In the genomic region with DNA sequence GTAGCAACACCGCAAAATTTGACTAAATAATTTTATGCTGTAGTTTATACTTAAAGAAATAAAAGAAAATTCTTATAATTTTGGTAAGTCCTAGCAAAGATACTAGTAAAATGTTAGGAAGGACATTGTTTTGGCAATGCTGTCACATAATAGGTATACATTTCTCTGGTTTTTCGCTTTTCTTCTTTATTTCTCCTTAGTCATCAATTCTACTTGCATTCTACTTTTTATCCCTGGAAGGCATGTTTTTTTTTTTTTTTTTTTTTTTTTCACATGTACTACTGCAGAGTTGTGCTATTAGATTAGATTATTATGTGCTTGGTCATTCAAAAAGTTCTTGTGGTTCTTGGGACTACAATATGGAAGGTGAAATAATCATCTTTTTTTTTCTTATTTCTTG, we compare ENCODE assay signal across 33 cellular contexts.
"Had no signal": no experiment of that assay in that cellular context is flagged by ENCODE, and none has a peak within 500 bp of the region (broad histone marks: within the 10 kb centered on the region; RNA-seq: fewer than 3 reads in every experiment).

No MANE protein-coding gene starts in this region.

- ATAC-seq: activated CD8-positive, alpha-beta T cell treated with anti-CD3 and anti-CD28 coated beads for 36 hours; activated naive CD4-positive, alpha-beta T cell treated with anti-CD3 and anti-CD28 coated beads, Interleukin-2, amount 50 U/mL, for 72 hours; activated T-cell treated with anti-CD3 and anti-CD28 coated beads, Interleukin-2, amount 50 U/mL, for 4 hours; activated T-cell treated with anti-CD3 and anti-CD28 coated beads, Interleukin-2, amount 50 U/mL, for 72 hours; activated T-helper 17 cell treated with anti-CD3 and anti-CD28 coated beads, Interleukin-2, amount 50 U/mL, for 72 hours; body of pancreas had no signal

- H3K36me3 ChIP-seq: adrenal gland, brain microvascular endothelial cell, breast epithelium had no signal

- H3K27ac ChIP-seq: adrenal gland, body of pancreas, brain microvascular endothelial cell, breast epithelium, VCaP had no signal

- H3K9me3 ChIP-seq: adrenal gland, body of pancreas, breast epithelium had no signal

- H3K4me1 ChIP-seq: adrenal gland, body of pancreas, breast epithelium had no signal

- DNase-seq: activated B cell treated with CpG ODN at 0.5 μM for 24 hours; activated CD4-positive, alpha-beta memory T cell treated with anti-CD3 and anti-CD28 coated beads for 36 hours; activated CD4-positive, alpha-beta T cell treated with anti-CD3 and anti-CD28 coated beads for 4 hours; activated CD4-positive, alpha-beta T cell treated with anti-CD3 and anti-CD28 coated beads, Interleukin-2, amount 10 ng/mL, durations not matched to agents 24 days and 14 days; activated CD4-positive, alpha-beta T cell treated with anti-CD3 and anti-CD28 coated beads, Interleukin-2, amount 50 U/mL, for 1 hour; activated CD4-positive, alpha-beta T cell treated with anti-CD3 and anti-CD28 coated beads, Interleukin-2, amount 50 U/mL, for 4 hours; activated CD4-positive, CD25-positive, alpha-beta regulatory T cell treated with anti-CD3 and anti-CD28 coated beads, Interleukin-2, amount 50 U/mL, for 72 hours; activated CD8-positive, alpha-beta memory T cell treated with anti-CD3 and anti-CD28 coated beads, Interleukin-2, amount 50 U/mL, for 4 hours; activated CD8-positive, alpha-beta T cell treated with anti-CD3 and anti-CD28 coated beads for 36 hours; activated effector memory CD4-positive, alpha-beta T cell treated with anti-CD3 and anti-CD28 coated beads, Interleukin-2, amount 50 U/mL, for 16 hours; activated gamma-delta T cell treated with Interleukin-2 at 50 U/mL for 16 hours; activated naive CD4-positive, alpha-beta T cell; activated naive CD4-positive, alpha-beta T cell treated with anti-CD3 and anti-CD28 coated beads for 36 hours; activated naive CD4-positive, alpha-beta T cell treated with anti-CD3 and anti-CD28 coated beads, Interleukin-2, amount 50 U/mL, for 16 hours; activated naive CD8-positive, alpha-beta T cell treated with anti-CD3 and anti-CD28 coated beads for 36 hours; activated T-cell treated with anti-CD3 and anti-CD28 coated beads for 4 hours; activated T-cell treated with anti-CD3 and anti-CD28 coated beads, Interleukin-2, amount 50 U/mL, for 1 hour; activated T-cell treated with anti-CD3 and anti-CD28 coated beads, Interleukin-2, amount 50 U/mL, for 4 hours; activated T-cell treated with anti-CD3 and anti-CD28 coated beads, Interleukin-2, amount 50 U/mL, for 72 hours; adrenal gland; amniotic stem cell; aorta; body of pancreas; brain microvascular endothelial cell; cerebellar nuclear complex; T-helper 2 cell; T-helper 9 cell had no signal

- H3K27me3 ChIP-seq: adrenal gland, body of pancreas, brain microvascular endothelial cell, breast epithelium had no signal

- FAIRE-seq: astrocyte, TTC549 had no signal

- H3K4me3 ChIP-seq: adrenal gland, body of pancreas, breast epithelium had no signal
